In the genomic region with DNA sequence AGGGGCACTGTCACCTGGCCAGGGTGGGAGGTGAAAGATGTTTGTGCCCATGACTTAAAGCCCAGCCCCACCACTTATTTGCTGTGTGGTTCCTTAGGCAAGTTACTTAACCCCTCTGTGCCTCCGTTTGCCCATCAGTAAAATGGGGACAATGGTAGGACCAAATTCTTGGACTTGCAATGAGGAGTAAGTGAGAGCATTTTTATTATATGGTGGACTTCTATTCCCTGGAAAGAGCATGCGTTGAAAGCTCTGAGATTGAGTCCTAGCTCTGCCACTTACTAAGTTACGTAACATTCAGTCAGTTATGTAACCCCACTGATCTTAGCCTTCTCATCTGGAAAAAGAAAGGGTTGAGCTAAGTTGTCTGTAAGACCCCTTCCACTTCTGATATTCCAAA, we compare ENCODE assay signal across 16 cellular contexts. TPM values are rescaled to one million over a fixed set of nuclear protein-coding genes. Genes with fewer than 3 reads are reported as not detected.
DNase-seq lines count a peak whose midpoint lies in the region; ATAC-seq and TF ChIP-seq lines count a peak whose summit lies in the region.
"Had no signal": no experiment of that assay in that cellular context is flagged by ENCODE, and none has a peak within 500 bp of the region (broad histone marks: within the 10 kb centered on the region; RNA-seq: fewer than 3 reads in every experiment).

No MANE protein-coding gene starts in this region.

- no peaks in the 10 kb centered on the region for H3K9me3 ChIP-seq in gastroesophageal sphincter
- H3K9me3 ChIP-seq: colonic mucosa had no signal

- TF ChIP-seq POLR2A in gastroesophageal sphincter (IDR thresholded peaks at IDR 0.05) = no peak

- no peaks in the 10 kb centered on the region for H3K27me3 Mint-ChIP-seq in activated T-cell treated with anti-CD3 and anti-CD28 coated beads, Interleukin-2, amount 50 U/mL, for 24 hours
- H3K27me3 Mint-ChIP-seq in activated T-cell treated with anti-CD3 and anti-CD28 coated beads, Interleukin-2, amount 50 U/mL, for 72 hours (ENCODE audit: low read depth) = no peaks in the 10 kb centered on the region
- H3K27me3 Mint-ChIP-seq: stimulated activated naive CD8-positive, alpha-beta T cell treated with anti-CD3 and anti-CD28 coated beads, Interleukin-15, amount 100 ng/mL, for 72 hours had no signal

- peak overlapping the region; percentile 93 for H3K27ac Mint-ChIP-seq in activated T-cell treated with anti-CD3 and anti-CD28 coated beads, Interleukin-2, amount 50 U/mL, for 24 hours
- no peak overlapping the region for H3K27ac Mint-ChIP-seq in activated T-cell treated with anti-CD3 and anti-CD28 coated beads, Interleukin-2, amount 50 U/mL, for 72 hours

- H3K27ac ChIP-seq in gastroesophageal sphincter (peak overlapping the region in 3 of 4 donors; percentile 22 to 78 (median 60)), temporal lobe (ENCODE audit: low read depth, low read length) (peak overlapping the region; percentile 50)

- no peak for DNase-seq in activated T-cell treated with anti-CD3 and anti-CD28 coated beads, Interleukin-2, amount 50 U/mL, for 24 hours
- no peak for DNase-seq in activated T-cell treated with anti-CD3 and anti-CD28 coated beads, Interleukin-2, amount 50 U/mL, for 72 hours
- DNase-seq in SKM-1 (lab: John Stamatoyannopoulos, UW; ENCODE audit: unreplicated experiment) = peak; percentile 68
- DNase-seq: activated gamma-delta T cell treated with Interleukin-2 at 50 U/mL for 16 hours; colonic mucosa; islet precursor cell; NCI-H226; occipital lobe; SHP77; stimulated activated naive CD8-positive, alpha-beta T cell treated with anti-CD3 and anti-CD28 coated beads, Interleukin-15, amount 100 ng/mL, for 72 hours had no signal

- TF ChIP-seq EP300 in gastroesophageal sphincter (IDR thresholded peaks at IDR 0.05) = no peak

- H3K4me1 ChIP-seq in gastroesophageal sphincter = peaks cover 0 to 90% (median 18%) of the 10 kb centered on the region in 3 donors

- peaks cover 94% of the 10 kb centered on the region for H3K4me1 Mint-ChIP-seq in activated T-cell treated with anti-CD3 and anti-CD28 coated beads, Interleukin-2, amount 50 U/mL, for 24 hours (ENCODE audit: low read depth)
- peaks cover 93% of the 10 kb centered on the region for H3K4me1 Mint-ChIP-seq in activated T-cell treated with anti-CD3 and anti-CD28 coated beads, Interleukin-2, amount 50 U/mL, for 72 hours (ENCODE audit: low read depth)

- no peaks in the 10 kb centered on the region for H3K9me3 Mint-ChIP-seq in activated T-cell treated with anti-CD3 and anti-CD28 coated beads, Interleukin-2, amount 50 U/mL, for 24 hours
- no peaks in the 10 kb centered on the region for H3K9me3 Mint-ChIP-seq in activated T-cell treated with anti-CD3 and anti-CD28 coated beads, Interleukin-2, amount 50 U/mL, for 72 hours
- H3K9me3 Mint-ChIP-seq: stimulated activated naive CD8-positive, alpha-beta T cell treated with anti-CD3 and anti-CD28 coated beads, Interleukin-15, amount 100 ng/mL, for 72 hours had no signal

- 86 to 100% methylated on average over 2 to 3 of the region's 3 CpGs for WGBS in gastroesophageal sphincter (ENCODE audit: low coverage in 1 of 2), 2 donors

- no peak overlapping the region for H3K4me3 ChIP-seq in gastroesophageal sphincter
- H3K4me3 ChIP-seq: colonic mucosa had no signal

- H3K4me3 Mint-ChIP-seq in activated T-cell treated with anti-CD3 and anti-CD28 coated beads, Interleukin-2, amount 50 U/mL, for 24 hours = no peak overlapping the region
- no peak overlapping the region for H3K4me3 Mint-ChIP-seq in activated T-cell treated with anti-CD3 and anti-CD28 coated beads, Interleukin-2, amount 50 U/mL, for 72 hours
- H3K4me3 Mint-ChIP-seq: stimulated activated naive CD8-positive, alpha-beta T cell treated with anti-CD3 and anti-CD28 coated beads, Interleukin-15, amount 100 ng/mL, for 72 hours had no signal

- TF ChIP-seq CTCF in gastroesophageal sphincter (IDR thresholded peaks at IDR 0.05) = no peak

- H3K27me3 ChIP-seq in gastroesophageal sphincter = no peaks in the 10 kb centered on the region
- H3K27me3 ChIP-seq: colonic mucosa had no signal

- peaks cover 92% of the 10 kb centered on the region for H3K36me3 Mint-ChIP-seq in activated T-cell treated with anti-CD3 and anti-CD28 coated beads, Interleukin-2, amount 50 U/mL, for 24 hours (ENCODE audit: low read depth)
- peaks cover 0 to 5% of the 10 kb centered on the region in 2 donors for H3K36me3 Mint-ChIP-seq in activated T-cell treated with anti-CD3 and anti-CD28 coated beads, Interleukin-2, amount 50 U/mL, for 72 hours (ENCODE audit: insufficient read depth in 2 of 2)

- H3K36me3 ChIP-seq in gastroesophageal sphincter = peaks cover 0 to 98% of the 10 kb centered on the region in 2 donors
- H3K36me3 ChIP-seq: colonic mucosa had no signal

- ATAC-seq in activated T-cell treated with anti-CD3 and anti-CD28 coated beads, Interleukin-2, amount 50 U/mL, for 72 hours (replicated peaks in 1 of 2) = no peak
- ATAC-seq in gastroesophageal sphincter (no peak), HG03442 (IDR thresholded peaks at IDR 0.05; ENCODE audit: unreplicated experiment) (no peak), GM18858 (IDR thresholded peaks at IDR 0.05; ENCODE audit: unreplicated experiment) (no peak), GM21381 (IDR thresholded peaks at IDR 0.05; ENCODE audit: unreplicated experiment) (no peak)
- ATAC-seq: stimulated activated naive CD8-positive, alpha-beta T cell treated with anti-CD3 and anti-CD28 coated beads, Interleukin-15, amount 100 ng/mL, for 72 hours had no signal

RNA-seq across cellular contexts. Expression of gene VSIR, which starts 18.8 kb away (rescaled TPM):
- 10 to 100 TPM; 70.1 to 70.5 TPM for total RNA-seq in activated T-cell treated with anti-CD3 and anti-CD28 coated beads, Interleukin-2, amount 50 U/mL, for 72 hours
- total RNA-seq in gastroesophageal sphincter (10 to 100 TPM; 34.7 to 83.6 (median 61.6) TPM), temporal lobe (5.4 TPM)

RNA-seq across cellular contexts. Expression of gene C10orf105, which starts 35.0 kb away (rescaled TPM):
- total RNA-seq in activated T-cell treated with anti-CD3 and anti-CD28 coated beads, Interleukin-2, amount 50 U/mL, for 72 hours = under 1 TPM; 0.35 to 0.43 TPM
- total RNA-seq in gastroesophageal sphincter = under 1 TPM in 1 of 4 donors, not detected in 3; 0.13 TPM
- total RNA-seq in temporal lobe = 0.25 TPM
- total RNA-seq: fibroblast of villous mesenchyme had no signal
